In genomic region chr11:134973801-134974200, GRCh38 we compare ENCODE assay signal across 33 cellular contexts.
DNase-seq lines count a peak whose midpoint lies in the region; ATAC-seq and TF ChIP-seq lines count a peak whose summit lies in the region.
"Had no signal": no experiment of that assay in that cellular context is flagged by ENCODE, and none has a peak within 500 bp of the region (broad histone marks: within the 10 kb centered on the region; RNA-seq: fewer than 3 reads in every experiment).

No MANE protein-coding gene starts in this region.

- no peak overlapping the region for H3K4me3 Mint-ChIP-seq in osteocyte (ENCODE audit: unreplicated experiment)
- H3K4me3 Mint-ChIP-seq in mesothelial cell of epicardium: no peak overlapping the region
- H3K4me3 Mint-ChIP-seq: B cell; CD14-positive monocyte; CD4-positive, alpha-beta memory T cell; CD4-positive, alpha-beta T cell; CD4-positive, CD25-positive, alpha-beta regulatory T cell; CD8-positive, alpha-beta memory T cell; CD8-positive, alpha-beta T cell had no signal

- H3K4me1 ChIP-seq in esophagus muscularis mucosa (no peaks in the 10 kb centered on the region), foreskin keratinocyte (no peaks in the 10 kb centered on the region)
- H3K4me1 ChIP-seq: A549, BE2C, BLaER1, Caco-2 had no signal

- no peaks in the 10 kb centered on the region for H3K9me3 ChIP-seq in esophagus muscularis mucosa
- H3K9me3 ChIP-seq: A549; BE2C; BLaER1; BLaER1 treated with 17β-estradiol and CSF1 and Interleukin-3, amounts not matched to agents 10 nM and 100 nM; Caco-2 had no signal

- H3K4me3 ChIP-seq in esophagus muscularis mucosa: no peak overlapping the region
- H3K4me3 ChIP-seq: A549; BLaER1; BLaER1 treated with 17β-estradiol and CSF1 and Interleukin-3, amounts not matched to agents 10 nM and 100 nM had no signal

- no peak for TF ChIP-seq EP300 in esophagus muscularis mucosa (IDR thresholded peaks at IDR 0.05)

- H3K4me1 Mint-ChIP-seq in osteocyte (ENCODE audit: unreplicated experiment): no peaks in the 10 kb centered on the region
- H3K4me1 Mint-ChIP-seq in mesothelial cell of epicardium: peaks cover 13% of the 10 kb centered on the region
- H3K4me1 Mint-ChIP-seq: B cell; CD14-positive monocyte; CD4-positive, alpha-beta memory T cell; CD4-positive, CD25-positive, alpha-beta regulatory T cell; CD8-positive, alpha-beta memory T cell had no signal

- H3K27me3 ChIP-seq in esophagus muscularis mucosa (peaks cover 0 to 36% (median 0%) of the 10 kb centered on the region in 4 donors), foreskin keratinocyte (no peaks in the 10 kb centered on the region)
- H3K27me3 ChIP-seq: BE2C; BLaER1; BLaER1 treated with 17β-estradiol and CSF1 and Interleukin-3, amounts not matched to agents 10 nM and 100 nM had no signal

- no peak for ATAC-seq in GM19455 (IDR thresholded peaks at IDR 0.05; ENCODE audit: unreplicated experiment)
- no peak for ATAC-seq in foreskin keratinocyte
- ATAC-seq: A549; CD8-positive, alpha-beta T cell had no signal

- H3K36me3 ChIP-seq in esophagus muscularis mucosa: no peaks in the 10 kb centered on the region
- H3K36me3 ChIP-seq: BE2C; BLaER1; BLaER1 treated with 17β-estradiol and CSF1 and Interleukin-3, amounts not matched to agents 10 nM and 100 nM had no signal

- intact Hi-C loops in esophagus muscularis mucosa (cut with DNase I): no loop called here

- peaks cover 27% of the 10 kb centered on the region for H3K27me3 Mint-ChIP-seq in osteocyte (ENCODE audit: unreplicated experiment)
- peaks cover 2% of the 10 kb centered on the region for H3K27me3 Mint-ChIP-seq in mesothelial cell of epicardium (ENCODE audit: low read depth)
- H3K27me3 Mint-ChIP-seq: B cell had no signal

- 85% methylated on average over 5 of the region's 5 CpGs for WGBS in esophagus muscularis mucosa

- H3K27ac Mint-ChIP-seq in osteocyte (ENCODE audit: unreplicated experiment): no peak overlapping the region
- H3K27ac Mint-ChIP-seq in mesothelial cell of epicardium: no peak overlapping the region
- H3K27ac Mint-ChIP-seq: B cell; CD14-positive monocyte; CD4-positive, alpha-beta T cell; CD4-positive, CD25-positive, alpha-beta regulatory T cell; CD8-positive, alpha-beta memory T cell; CD8-positive, alpha-beta T cell had no signal

- no peaks in the 10 kb centered on the region for H3K36me3 Mint-ChIP-seq in osteocyte (ENCODE audit: unreplicated experiment)
- H3K36me3 Mint-ChIP-seq in mesothelial cell of epicardium: no peaks in the 10 kb centered on the region
- H3K36me3 Mint-ChIP-seq: CD14-positive monocyte; CD4-positive, alpha-beta memory T cell; CD4-positive, CD25-positive, alpha-beta regulatory T cell; CD8-positive, alpha-beta memory T cell; CD8-positive, alpha-beta T cell had no signal

- no peak for TF ChIP-seq POLR2A in esophagus muscularis mucosa (IDR thresholded peaks at IDR 0.05; ENCODE audit: low read depth)

- peak; percentile 80 for DNase-seq in esophagus muscularis mucosa (ENCODE audit: extremely low spot score)
- DNase-seq in islet precursor cell: peak; percentile 23
- peak; percentile 54 for DNase-seq in osteocyte (ENCODE audit: extremely low spot score, unreplicated experiment)
- no peak for DNase-seq in foreskin keratinocyte
- DNase-seq in mesothelial cell of epicardium (ENCODE audit: low spot score in 2 of 2, unreplicated experiment in 2 of 2): no peak
- DNase-seq: 8988T; ACHN; AML-193; BE2C; C1 segment of cervical spinal cord; Caco-2; Calu3; CD4-positive, alpha-beta memory T cell; CD4-positive, alpha-beta T cell; CD4-positive, CD25-positive, alpha-beta regulatory T cell; CD8-positive, alpha-beta memory T cell; CD8-positive, alpha-beta T cell; COR-L47; DMS 273 treated with DMSO at 0.1 percent for 48 hours; DMS153; DMS53; DMS79; DMS79 treated with DMSO at 0.1 percent for 48 hours; DND-41; EL had no signal

- H3K9me3 Mint-ChIP-seq in osteocyte (ENCODE audit: unreplicated experiment) (no peaks in the 10 kb centered on the region), mesothelial cell of epicardium (no peaks in the 10 kb centered on the region)
- H3K9me3 Mint-ChIP-seq: CD4-positive, alpha-beta T cell; CD8-positive, alpha-beta memory T cell; CD8-positive, alpha-beta T cell had no signal

- TF ChIP-seq CTCF in esophagus muscularis mucosa (IDR thresholded peaks at IDR 0.05): no peak
- no peak for TF ChIP-seq CTCF in osteocyte (IDR thresholded peaks at IDR 0.05)
- TF ChIP-seq CTCF in foreskin keratinocyte (conservative IDR thresholded peaks at IDR 0.05): no peak
- TF ChIP-seq CTCF in mesothelial cell of epicardium (IDR thresholded peaks at IDR 0.05; ENCODE audit: unreplicated experiment): no peak

- H3K27ac ChIP-seq in esophagus muscularis mucosa (replicated peaks in 1 of 4): no peak overlapping the region
- no peak overlapping the region for H3K27ac ChIP-seq in foreskin keratinocyte
- H3K27ac ChIP-seq: 22Rv1; A549; BLaER1; BLaER1 treated with 17β-estradiol and CSF1 and Interleukin-3, amounts not matched to agents 10 nM and 100 nM; C4-2B had no signal

Comparison
In these comparisons a context has a peak if more than half of its experiments do, and no peak if none do; other contexts are left out.
1. DNase-seq: peak in esophagus muscularis mucosa (single experiment), islet precursor cell (single experiment) and osteocyte (single experiment); none in foreskin keratinocyte (0 of 2) and mesothelial cell of epicardium (0 of 2).